In the genomic region with DNA sequence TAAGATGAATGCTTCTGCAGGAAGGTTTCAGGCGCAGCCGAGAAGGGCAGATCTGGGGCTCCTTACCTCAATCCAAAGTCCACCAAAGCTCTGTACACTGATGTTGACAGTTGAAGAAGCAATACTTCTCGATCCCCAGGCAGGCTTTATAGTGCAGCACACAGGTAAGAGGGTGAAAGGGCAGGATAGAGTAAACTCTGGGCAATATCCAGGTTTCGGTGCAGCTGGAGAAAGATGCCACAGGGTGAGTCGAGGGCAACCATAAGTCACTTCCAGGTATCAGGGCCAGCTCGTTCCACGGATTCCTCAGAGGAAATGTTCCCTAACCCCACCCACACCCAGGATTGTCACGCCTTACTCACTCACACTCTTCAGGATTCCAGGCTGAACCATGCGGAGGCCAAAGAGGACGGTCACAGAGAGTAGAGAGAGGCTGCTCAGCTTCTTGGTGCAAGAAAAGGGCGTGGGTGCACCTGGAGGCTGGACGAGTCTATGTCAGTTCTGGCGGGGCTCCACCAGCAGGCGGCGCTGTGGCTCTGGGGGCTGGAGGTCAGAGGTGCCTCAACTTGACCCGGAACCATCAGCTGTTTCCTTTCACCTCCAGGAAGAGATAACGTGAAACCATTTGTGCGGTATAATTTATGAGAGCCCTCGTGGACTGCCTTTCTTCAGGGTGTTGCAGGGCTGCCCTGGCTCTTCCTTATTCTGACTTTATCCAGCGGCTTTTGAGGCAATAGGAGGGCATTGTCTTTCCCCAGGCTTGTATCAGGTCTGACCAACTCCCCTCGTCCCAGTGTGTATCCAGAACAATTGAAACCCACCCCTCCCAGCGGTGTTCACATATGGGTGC, we compare ENCODE assay signal across 9 cellular contexts. TPM values are rescaled to one million over a fixed set of nuclear protein-coding genes. Genes with fewer than 3 reads are reported as not detected.
DNase-seq lines count a peak whose midpoint lies in the region; ATAC-seq and TF ChIP-seq lines count a peak whose summit lies in the region.
"Had no signal": no experiment of that assay in that cellular context is flagged by ENCODE, and none has a peak within 500 bp of the region (broad histone marks: within the 10 kb centered on the region; RNA-seq: fewer than 3 reads in every experiment).

No MANE protein-coding gene starts in this region.

- no peak overlapping the region for H3K27ac ChIP-seq in foreskin keratinocyte
- H3K27ac ChIP-seq: BLaER1 treated with 17β-estradiol and CSF1 and Interleukin-3, amounts not matched to agents 10 nM and 100 nM had no signal

- peak; percentile 86 for ATAC-seq in foreskin keratinocyte
- ATAC-seq in GM21367 (IDR thresholded peaks at IDR 0.05; ENCODE audit: unreplicated experiment): no peak
- no peak for ATAC-seq in HG02970 (IDR thresholded peaks at IDR 0.05; ENCODE audit: low FRiP score, unreplicated experiment)

- TF ChIP-seq CTCF in foreskin keratinocyte (conservative IDR thresholded peaks at IDR 0.05): peak; percentile 89

- no peaks in the 10 kb centered on the region for H3K4me1 ChIP-seq in foreskin keratinocyte
- H3K4me1 ChIP-seq: BLaER1 treated with 17β-estradiol and CSF1 and Interleukin-3, amounts not matched to agents 10 nM and 100 nM had no signal

- no peaks in the 10 kb centered on the region for H3K27me3 ChIP-seq in foreskin keratinocyte
- H3K27me3 ChIP-seq: BLaER1 treated with 17β-estradiol and CSF1 and Interleukin-3, amounts not matched to agents 10 nM and 100 nM had no signal

- DNase-seq in NCI-H1417 (lab: John Stamatoyannopoulos, UW) (peak in 2 of 3 experiments; percentile 2 to 37), NCI-H1417 treated with DMSO at 0.1 percent for 48 hours (lab: John Stamatoyannopoulos, UW) (no peak), NCI-H82 treated with DMSO at 0.1 percent for 48 hours (lab: John Stamatoyannopoulos, UW; ENCODE audit: unreplicated experiment) (peak; percentile 15), activated T-cell treated with anti-CD3 and anti-CD28 coated beads for 24 hours (ENCODE audit: low read depth) (peak; percentile 41), foreskin keratinocyte (peak in 1 of 2 donors; percentile 39), renal cortical epithelial cell (ENCODE audit: low read depth) (peak; percentile 51)

RNA-seq across cellular contexts. Expression of a gene that starts 14.4 kb away (rescaled TPM):
- total RNA-seq in foreskin keratinocyte (0.18 and 0.61 TPM in 2 replicates), renal cortical epithelial cell (not detected in 2 replicates)
- 0.35 and 0.36 TPM in 2 replicates for polyA plus RNA-seq in foreskin keratinocyte

RNA-seq across cellular contexts. Expression of a gene that starts 23.7 kb away (rescaled TPM):
- 0.51 and 0.53 TPM in 2 replicates for total RNA-seq in foreskin keratinocyte
- polyA plus RNA-seq in foreskin keratinocyte: 0.57 and 0.86 TPM in 2 replicates
- not detected in 2 replicates for total RNA-seq in renal cortical epithelial cell

RNA-seq across cellular contexts. Expression of a gene that starts 36.0 kb away (rescaled TPM):
- total RNA-seq in foreskin keratinocyte: 7.1 and 10.8 TPM in 2 replicates
- 10.1 and 14.2 TPM in 2 replicates for polyA plus RNA-seq in foreskin keratinocyte
- 0.55 TPM in 1 of 2 replicates, not detected in the other for total RNA-seq in renal cortical epithelial cell

RNA-seq across cellular contexts. Expression of a gene that starts 37.7 kb away (rescaled TPM):
- total RNA-seq in foreskin keratinocyte (1.7 and 2.1 TPM in 2 replicates), renal cortical epithelial cell (12.3 and 22.6 TPM in 2 replicates)
- polyA plus RNA-seq in foreskin keratinocyte: 1.3 and 1.6 TPM in 2 replicates
